9 cellular contexts compared by ENCODE assay signal in the genomic region with DNA sequence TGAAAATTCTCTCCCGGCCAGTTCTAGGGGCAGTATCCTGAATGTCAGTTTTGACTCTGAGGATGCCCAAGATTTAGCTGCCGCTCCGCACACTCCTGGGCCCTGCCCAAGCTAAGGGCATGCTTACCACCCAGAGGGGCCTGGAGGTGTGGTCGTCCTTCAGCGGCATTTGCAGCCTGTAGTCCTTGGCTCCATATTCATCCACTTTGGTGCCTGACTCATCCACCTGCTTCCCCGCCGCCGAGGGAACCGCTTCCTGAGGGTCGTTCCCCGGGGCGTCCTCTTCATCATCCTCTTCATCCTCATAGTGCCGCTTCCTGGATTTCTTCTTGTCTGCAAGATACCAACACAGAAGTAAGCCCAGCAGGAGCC. TPM values are rescaled to one million over a fixed set of nuclear protein-coding genes. Genes with fewer than 3 reads are reported as not detected.
DNase-seq lines count a peak whose midpoint lies in the region; ATAC-seq and FAIRE-seq lines count a peak whose summit lies in the region.
"Had no signal": no experiment of that assay in that cellular context is flagged by ENCODE, and none has a peak within 500 bp of the region (broad histone marks: within the 10 kb centered on the region; RNA-seq: fewer than 3 reads in every experiment).

No MANE protein-coding gene starts in this region.

- H3K27me3 Mint-ChIP-seq in activated naive CD8-positive, alpha-beta T cell treated with anti-CD3 and anti-CD28 coated beads, Interleukin-2, amount 50 U/mL, for 24 hours: no peaks in the 10 kb centered on the region
- H3K27me3 Mint-ChIP-seq in stimulated activated naive B cell treated with anti-CD40 and anti-IgM and Interleukin-4, amounts not matched to agents 10 μg/mL and 1 μg/mL and 100 μg/mL, for 72 hours: no peaks in the 10 kb centered on the region

- H3K27ac Mint-ChIP-seq in activated naive CD8-positive, alpha-beta T cell treated with anti-CD3 and anti-CD28 coated beads, Interleukin-2, amount 50 U/mL, for 24 hours: peak overlapping the region; percentile 97
- peak overlapping the region; percentile 99 for H3K27ac Mint-ChIP-seq in stimulated activated naive B cell treated with anti-CD40 and anti-IgM and Interleukin-4, amounts not matched to agents 10 μg/mL and 1 μg/mL and 100 μg/mL, for 72 hours

- H3K4me1 Mint-ChIP-seq in activated naive CD8-positive, alpha-beta T cell treated with anti-CD3 and anti-CD28 coated beads, Interleukin-2, amount 50 U/mL, for 24 hours: peaks cover 32% of the 10 kb centered on the region
- peaks cover 21 to 33% of the 10 kb centered on the region in 2 donors for H3K4me1 Mint-ChIP-seq in stimulated activated naive B cell treated with anti-CD40 and anti-IgM and Interleukin-4, amounts not matched to agents 10 μg/mL and 1 μg/mL and 100 μg/mL, for 72 hours

- no peaks in the 10 kb centered on the region for H3K9me3 Mint-ChIP-seq in activated naive CD8-positive, alpha-beta T cell treated with anti-CD3 and anti-CD28 coated beads, Interleukin-2, amount 50 U/mL, for 24 hours
- H3K9me3 Mint-ChIP-seq in stimulated activated naive B cell treated with anti-CD40 and anti-IgM and Interleukin-4, amounts not matched to agents 10 μg/mL and 1 μg/mL and 100 μg/mL, for 72 hours: peaks cover 0 to 1% of the 10 kb centered on the region in 2 donors

- FAIRE-seq in GM19239 (lab: Jason Lieb, UNC): no peak
- FAIRE-seq: TTC549 had no signal

- H3K4me3 Mint-ChIP-seq in activated naive CD8-positive, alpha-beta T cell treated with anti-CD3 and anti-CD28 coated beads, Interleukin-2, amount 50 U/mL, for 24 hours: peak overlapping the region; percentile 99
- peak overlapping the region; percentile 97 to 100 for H3K4me3 Mint-ChIP-seq in stimulated activated naive B cell treated with anti-CD40 and anti-IgM and Interleukin-4, amounts not matched to agents 10 μg/mL and 1 μg/mL and 100 μg/mL, for 72 hours

- H3K4me3 ChIP-seq in iPS-18c (ENCODE audit: insufficient read depth, low read depth, low read length): peak overlapping the region; percentile 96

- no peaks in the 10 kb centered on the region for H3K9me3 ChIP-seq in iPS-18c (ENCODE audit: control insufficient read depth, insufficient read depth, low read length)

- peak; percentile 1 for ATAC-seq in activated naive CD8-positive, alpha-beta T cell treated with anti-CD3 and anti-CD28 coated beads, Interleukin-2, amount 50 U/mL, for 24 hours
- ATAC-seq in stimulated activated naive B cell treated with anti-CD40 and anti-IgM and Interleukin-4, amounts not matched to agents 10 μg/mL and 1 μg/mL and 100 μg/mL, for 72 hours (replicated peaks): peak in 1 of 2 donors; percentile 16
- ATAC-seq in GM21360 (IDR thresholded peaks at IDR 0.05; ENCODE audit: unreplicated experiment): no peak
- no peak for ATAC-seq in HG03342 (IDR thresholded peaks at IDR 0.05; ENCODE audit: unreplicated experiment)

- peak; percentile 35 for DNase-seq in Daoy (ENCODE audit: low read depth)
- peak; percentile 19 for DNase-seq in HS-27A (ENCODE audit: low read depth)
- DNase-seq in activated naive CD8-positive, alpha-beta T cell treated with anti-CD3 and anti-CD28 coated beads, Interleukin-2, amount 50 U/mL, for 24 hours: peak; percentile 18
- DNase-seq in stimulated activated naive B cell treated with anti-CD40 and anti-IgM and Interleukin-4, amounts not matched to agents 10 μg/mL and 1 μg/mL and 100 μg/mL, for 72 hours: no peak
- no peak for DNase-seq in GM19239 (ENCODE audit: insufficient read length, low spot score)

- H3K36me3 Mint-ChIP-seq in activated naive CD8-positive, alpha-beta T cell treated with anti-CD3 and anti-CD28 coated beads, Interleukin-2, amount 50 U/mL, for 24 hours (ENCODE audit: low read depth): peaks cover 48% of the 10 kb centered on the region
- H3K36me3 Mint-ChIP-seq in stimulated activated naive B cell treated with anti-CD40 and anti-IgM and Interleukin-4, amounts not matched to agents 10 μg/mL and 1 μg/mL and 100 μg/mL, for 72 hours: peaks cover 26 to 42% of the 10 kb centered on the region in 2 donors

RNA-seq across cellular contexts. Expression of a gene that starts 0.6 kb away (rescaled TPM):
- total RNA-seq in Daoy (2014; rRNA removed; shearing (Covaris generic)): 39.7 and 53.9 TPM in 2 replicates

Comparison
In these comparisons a context has a peak if more than half of its experiments do, and no peak if none do; other contexts are left out.
1. DNase-seq: peak in Daoy (single experiment), HS-27A (single experiment) and activated naive CD8-positive, alpha-beta T cell treated with anti-CD3 and anti-CD28 coated beads, Interleukin-2, amount 50 U/mL, for 24 hours (single experiment); none in stimulated activated naive B cell treated with anti-CD40 and anti-IgM and Interleukin-4, amounts not matched to agents 10 μg/mL and 1 μg/mL and 100 μg/mL, for 72 hours (single experiment) and GM19239 (single experiment).